14 cellular contexts compared by ENCODE assay signal in the genomic region with DNA sequence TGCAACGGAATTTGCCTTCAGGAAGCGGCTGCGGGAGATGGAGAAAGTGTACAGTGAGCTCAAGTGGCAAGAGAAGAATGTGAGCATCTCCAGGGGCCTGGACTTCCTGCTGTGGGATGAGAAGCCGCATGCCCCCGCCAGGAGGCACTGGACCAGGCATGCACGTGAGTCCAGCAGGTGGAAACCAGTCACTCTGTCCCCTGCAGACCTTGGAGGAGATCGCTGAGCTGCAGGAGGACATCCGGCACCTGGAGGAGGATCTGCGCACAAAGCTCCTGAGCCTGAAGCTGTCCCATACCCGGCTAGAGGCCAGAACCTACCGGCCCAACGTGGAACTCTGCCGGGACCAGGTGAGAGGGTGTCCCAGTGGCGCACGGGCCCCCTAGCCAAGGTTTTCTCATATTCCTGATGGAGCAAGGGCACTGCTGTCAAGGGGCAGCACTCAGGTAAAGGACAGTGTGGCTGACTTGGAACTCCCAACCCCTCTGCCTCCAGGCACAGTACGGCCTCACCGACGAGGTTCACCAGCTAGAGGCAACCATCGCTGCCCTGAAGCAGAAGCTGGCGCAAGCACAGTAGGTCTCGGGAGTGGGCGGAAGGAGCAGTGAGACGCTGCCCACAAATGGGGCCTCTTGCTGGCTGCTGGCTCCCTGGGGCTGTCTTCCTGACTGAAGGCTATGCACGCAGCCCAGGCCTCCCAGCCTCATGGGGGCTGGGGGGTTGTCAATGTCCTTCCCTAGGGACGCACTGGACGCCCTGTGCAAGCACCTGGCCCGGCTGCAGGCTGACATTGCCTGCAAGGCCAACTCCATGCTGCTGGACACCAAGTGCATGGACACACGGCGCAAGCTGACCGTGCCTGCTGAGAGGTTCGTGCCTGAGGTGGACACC. TPM values are rescaled to one million over a fixed set of nuclear protein-coding genes. Genes with fewer than 3 reads are reported as not detected.
A peak's percentile ranks its signal among the peaks of the same experiment; 100 is the strongest.
DNase-seq lines count a peak whose midpoint lies in the region; ATAC-seq, FAIRE-seq and TF ChIP-seq lines count a peak whose summit lies in the region.
"Had no signal": no experiment of that assay in that cellular context is flagged by ENCODE, and none has a peak within 500 bp of the region (broad histone marks: within the 10 kb centered on the region; RNA-seq: fewer than 3 reads in every experiment).

No MANE protein-coding gene starts in this region.

- no peak for TF ChIP-seq POLR2A in endothelial cell of umbilical vein (IDR thresholded peaks at IDR 0.05; ENCODE audit: low read depth, low read length)

- no peak for FAIRE-seq in endothelial cell of umbilical vein (lab: Jason Lieb, UNC)

- H3K27me3 Mint-ChIP-seq in activated CD4-positive, alpha-beta T cell treated with anti-CD3 and anti-CD28 coated beads, Interleukin-2, amount 10 ng/mL, durations not matched to agents 7 days and 5 days = peaks cover 17% of the 10 kb centered on the region

- no peak for DNase-seq in activated CD4-positive, alpha-beta T cell treated with anti-CD3 and anti-CD28 coated beads, Interleukin-2, amount 10 ng/mL, durations not matched to agents 7 days and 5 days
- DNase-seq in activated CD4-positive, alpha-beta T cell treated with anti-CD3 and anti-CD28 coated beads for 1 hour = no peak
- DNase-seq in RWPE1 (ENCODE audit: low spot score) = no peak
- DNase-seq in endothelial cell of umbilical vein (ENCODE audit: low read depth, low spot score) = no peak
- DNase-seq in smooth muscle cell (lab: John Stamatoyannopoulos, UW; ENCODE audit: unreplicated experiment) = no peak
- no peak for DNase-seq in HUDEP-2 (lab: John Stamatoyannopoulos, UW; ENCODE audit: unreplicated experiment in 76 of 76)
- no peak for DNase-seq in EL
- DNase-seq: ACHN, activated gamma-delta T cell treated with Interleukin-2 at 50 U/mL for 16 hours, Kasumi-1, NCI-H510A treated with DMSO at 0.1 percent for 48 hours had no signal

- H3K9me3 Mint-ChIP-seq in activated CD4-positive, alpha-beta T cell treated with anti-CD3 and anti-CD28 coated beads, Interleukin-2, amount 10 ng/mL, durations not matched to agents 7 days and 5 days = no peaks in the 10 kb centered on the region

- no peak for ATAC-seq in GM18517 (IDR thresholded peaks at IDR 0.05; ENCODE audit: unreplicated experiment)

- H3K4me1 Mint-ChIP-seq in activated CD4-positive, alpha-beta T cell treated with anti-CD3 and anti-CD28 coated beads, Interleukin-2, amount 10 ng/mL, durations not matched to agents 7 days and 5 days = peaks cover 18% of the 10 kb centered on the region

- no peaks in the 10 kb centered on the region for H3K9me1 ChIP-seq in endothelial cell of umbilical vein (replicated peaks; ENCODE audit: control insufficient read depth, extremely low read depth, insufficient read depth, low read length)

- peaks cover 10% of the 10 kb centered on the region for H3K36me3 Mint-ChIP-seq in activated CD4-positive, alpha-beta T cell treated with anti-CD3 and anti-CD28 coated beads, Interleukin-2, amount 10 ng/mL, durations not matched to agents 7 days and 5 days (ENCODE audit: low read depth)

- BruUV-seq in endothelial cell of umbilical vein (replicated peaks; lab: Mats Ljungman, UMichigan) = no TSS peak

- H3K9me3 ChIP-seq in endothelial cell of umbilical vein (replicated peaks; ENCODE audit: control insufficient read depth, insufficient read depth, low read length) (no peaks in the 10 kb centered on the region), smooth muscle cell (replicated peaks; ENCODE audit: low read depth) (no peaks in the 10 kb centered on the region)
- H3K9me3 ChIP-seq: vagina had no signal

- peak overlapping the region; percentile 53 for H3K4me3 Mint-ChIP-seq in activated CD4-positive, alpha-beta T cell treated with anti-CD3 and anti-CD28 coated beads, Interleukin-2, amount 10 ng/mL, durations not matched to agents 7 days and 5 days

- H3F3A ChIP-seq in smooth muscle cell (ENCODE audit: low read depth) = no peaks in the 10 kb centered on the region

- H2AFZ ChIP-seq in endothelial cell of umbilical vein (ENCODE audit: low read depth, low read length) (peak overlapping the region; percentile 94), smooth muscle cell (ENCODE audit: low read depth) (peak overlapping the region; percentile 91)

- H3K4me2 ChIP-seq in endothelial cell of umbilical vein (ENCODE audit: insufficient read depth, low read length) (no peak overlapping the region), smooth muscle cell (no peak overlapping the region)

- peaks cover 22% of the 10 kb centered on the region for H3K79me2 ChIP-seq in endothelial cell of umbilical vein (ENCODE audit: control insufficient read depth, insufficient read depth, low read length)
- peaks cover 20% of the 10 kb centered on the region for H3K79me2 ChIP-seq in smooth muscle cell (ENCODE audit: low read depth)

- H3K27ac ChIP-seq in RWPE1 (peak overlapping the region; percentile 75), endothelial cell of umbilical vein (ENCODE audit: insufficient read depth, low read depth, low read length) (no peak overlapping the region), smooth muscle cell (ENCODE audit: low read depth) (no peak overlapping the region)

- dilution Hi-C loops in endothelial cell of umbilical vein (cut with MboI; ENCODE audit: extremely low pct_ligation_motif_present, low sequenced_read_pairs) = no loop called here

- H3K27me3 ChIP-seq in endothelial cell of umbilical vein (ENCODE audit: control insufficient read depth in 2 of 2, insufficient read depth in 2 of 2, low read length in 2 of 2) = no peaks in the 10 kb centered on the region
- no peaks in the 10 kb centered on the region for H3K27me3 ChIP-seq in smooth muscle cell (ENCODE audit: low read depth)
- H3K27me3 ChIP-seq: vagina had no signal

- no peak for TF ChIP-seq CTCF in RWPE1 (conservative IDR thresholded peaks at IDR 0.05; ENCODE audit: low read depth)
- TF ChIP-seq CTCF in endothelial cell of umbilical vein (IDR thresholded peaks at IDR 0.05; ENCODE audit: extremely low read depth in 1 of 2, insufficient read depth in 1 of 2, low read depth in 1 of 2, low read length in 2 of 2) = no peak
- no peak for TF ChIP-seq CTCF in smooth muscle cell (IDR thresholded peaks at IDR 0.05; ENCODE audit: borderline replicate concordance, insufficient read depth, poor library complexity, severe bottlenecking)

- H3K4me3 ChIP-seq in endothelial cell of umbilical vein (replicated peaks in 1 of 3; ENCODE audit: insufficient read depth in 1 of 3, low read depth in 1 of 3, low read length in 3 of 3) (no peak overlapping the region), smooth muscle cell (no peak overlapping the region)

- 94% methylated on average over 31 of the region's 31 CpGs for WGBS in smooth muscle cell (ENCODE audit: low lambda C conversion rate)

- POLR2A ChIA-PET in activated CD4-positive, alpha-beta T cell treated with anti-CD3 and anti-CD28 coated beads, Interleukin-2, amount 10 ng/mL, durations not matched to agents 7 days and 5 days (lab: Charles Lee) = no interaction called here
- POLR2A ChIA-PET in RWPE1 (lab: Yijun Ruan, JAX; ENCODE audit: low non-redundant PET) (no interaction called here), endothelial cell of umbilical vein (lab: Charles Lee) (no interaction called here)

- H3K4me1 ChIP-seq in endothelial cell of umbilical vein (ENCODE audit: control insufficient read depth, extremely low read depth, insufficient read depth, low read length) (peaks cover 8% of the 10 kb centered on the region), smooth muscle cell (ENCODE audit: low read depth) (peaks cover 30% of the 10 kb centered on the region)

- H3K27ac Mint-ChIP-seq in activated CD4-positive, alpha-beta T cell treated with anti-CD3 and anti-CD28 coated beads, Interleukin-2, amount 10 ng/mL, durations not matched to agents 7 days and 5 days = peak overlapping the region; percentile 69

- intact Hi-C loops in endothelial cell of umbilical vein (cut with micrococcal nuclease) = loop anchor here (1.0 kb wide), 2 partner anchors 156 to 204 kb away; partner anchors contain the start of genes AGO1 and AGO3

- H3K36me3 ChIP-seq in endothelial cell of umbilical vein (ENCODE audit: control insufficient read depth in 2 of 2, extremely low read depth in 1 of 2, insufficient read depth in 2 of 2, low read length in 2 of 2) (peaks cover 4 to 15% of the 10 kb centered on the region in 2 experiments), smooth muscle cell (ENCODE audit: low read depth) (no peaks in the 10 kb centered on the region)

- CTCF ChIA-PET in activated CD4-positive, alpha-beta T cell treated with anti-CD3 and anti-CD28 coated beads, Interleukin-2, amount 10 ng/mL, durations not matched to agents 7 days and 5 days (lab: Charles Lee) = interaction anchor here (1.4 to 2.1 kb wide), 2 partner anchors 47 to 429 kb away, joined by 3 to 5 read pairs; no protein-coding TSS in a partner anchor
- CTCF ChIA-PET in RWPE1 (lab: Yijun Ruan, JAX) (interaction anchor here (0.6 kb wide), 1 partner anchor 62 kb away, joined by 3 read pairs; no protein-coding TSS in a partner anchor), endothelial cell of umbilical vein (lab: Charles Lee) (interaction anchor here (1.0 kb wide), 1 partner anchor 204 kb away, joined by 3 read pairs; the partner anchor contains the start of gene AGO1)

- H3K9ac ChIP-seq in endothelial cell of umbilical vein (replicated peaks; ENCODE audit: extremely low read depth, insufficient read depth, low read length) (no peak overlapping the region), smooth muscle cell (ENCODE audit: low read depth) (no peak overlapping the region)

- H4K20me1 ChIP-seq in endothelial cell of umbilical vein (replicated peaks; ENCODE audit: control insufficient read depth, extremely low read depth, insufficient read depth, low read length) (no peaks in the 10 kb centered on the region), smooth muscle cell (ENCODE audit: low read depth) (no peaks in the 10 kb centered on the region)

RNA-seq across cellular contexts. Expression of gene ADPRS, which starts 1.2 kb away (rescaled TPM):
- 10 to 100 TPM; 27.2 to 29.5 TPM for total RNA-seq in activated CD4-positive, alpha-beta T cell treated with anti-CD3 and anti-CD28 coated beads, Interleukin-2, amount 10 ng/mL, durations not matched to agents 7 days and 5 days
- 32.9 and 33.9 TPM in 2 replicates for total RNA-seq in endothelial cell of umbilical vein
- 48.1 and 52.8 TPM in 2 replicates for polyA plus RNA-seq in endothelial cell of umbilical vein
- 41.5 and 41.6 TPM in 2 replicates for polyA plus RNA-seq in endothelial cell of umbilical vein (2011; cell fraction: cytosol; rRNA removed)
- polyA plus RNA-seq in endothelial cell of umbilical vein (2011; cell fraction: nucleus; rRNA removed) = 21.3 and 23.2 TPM in 2 replicates
- 23.1 and 23.9 TPM in 2 replicates for polyA plus RNA-seq in endothelial cell of umbilical vein (2012)
- polyA minus RNA-seq in endothelial cell of umbilical vein = 23.3 and 27.1 TPM in 2 replicates
- polyA minus RNA-seq in endothelial cell of umbilical vein (2011; cell fraction: cytosol; rRNA and poly(A)+ RNA removed) = 14.5 TPM
- 6.2 and 6.6 TPM in 2 replicates for polyA minus RNA-seq in endothelial cell of umbilical vein (2011; cell fraction: nucleus; rRNA and poly(A)+ RNA removed)
- 26.7 and 31.0 TPM in 2 replicates for total RNA-seq in smooth muscle cell
- polyA plus RNA-seq in smooth muscle cell = 38.8 and 44.1 TPM in 2 replicates

RNA-seq across cellular contexts. Expression of gene TEKT2, which starts 3.6 kb away (rescaled TPM):
- not detected for total RNA-seq in activated CD4-positive, alpha-beta T cell treated with anti-CD3 and anti-CD28 coated beads, Interleukin-2, amount 10 ng/mL, durations not matched to agents 7 days and 5 days
- total RNA-seq in endothelial cell of umbilical vein (0.38 and 0.90 TPM in 2 replicates), smooth muscle cell (0.27 TPM in 1 of 2 replicates, not detected in the other)
- polyA plus RNA-seq in endothelial cell of umbilical vein (0.61 and 0.62 TPM in 2 replicates), smooth muscle cell (0.66 and 0.85 TPM in 2 replicates)
- polyA plus RNA-seq in endothelial cell of umbilical vein (2011; cell fraction: cytosol; rRNA removed) = 0.14 and 0.23 TPM in 2 replicates
- polyA plus RNA-seq in endothelial cell of umbilical vein (2011; cell fraction: nucleus; rRNA removed) = 1.7 and 3.5 TPM in 2 replicates
- polyA plus RNA-seq in endothelial cell of umbilical vein (2012) = 0.15 and 0.27 TPM in 2 replicates
- 0.30 and 0.46 TPM in 2 replicates for polyA minus RNA-seq in endothelial cell of umbilical vein
- polyA minus RNA-seq in endothelial cell of umbilical vein (2011; cell fraction: cytosol; rRNA and poly(A)+ RNA removed) = not detected
- 0.34 and 0.82 TPM in 2 replicates for polyA minus RNA-seq in endothelial cell of umbilical vein (2011; cell fraction: nucleus; rRNA and poly(A)+ RNA removed)
- total RNA-seq: vagina had no signal

RNA-seq across cellular contexts. Expression of gene COL8A2, which starts 37.5 kb away (rescaled TPM):
- not detected for total RNA-seq in activated CD4-positive, alpha-beta T cell treated with anti-CD3 and anti-CD28 coated beads, Interleukin-2, amount 10 ng/mL, durations not matched to agents 7 days and 5 days
- total RNA-seq in endothelial cell of umbilical vein (0.78 and 1.3 TPM in 2 replicates), smooth muscle cell (21.7 and 32.9 TPM in 2 replicates)
- polyA plus RNA-seq in endothelial cell of umbilical vein (1.2 and 1.6 TPM in 2 replicates), smooth muscle cell (35.9 and 59.0 TPM in 2 replicates)
- polyA plus RNA-seq in endothelial cell of umbilical vein (2011; cell fraction: cytosol; rRNA removed) = 0.83 and 0.97 TPM in 2 replicates
- 0.75 and 0.77 TPM in 2 replicates for polyA plus RNA-seq in endothelial cell of umbilical vein (2011; cell fraction: nucleus; rRNA removed)
- polyA plus RNA-seq in endothelial cell of umbilical vein (2012) = 1.4 and 2.9 TPM in 2 replicates
- 0.73 and 1.1 TPM in 2 replicates for polyA minus RNA-seq in endothelial cell of umbilical vein
- polyA minus RNA-seq in endothelial cell of umbilical vein (2011; cell fraction: cytosol; rRNA and poly(A)+ RNA removed) = not detected
- 0.19 TPM in 2 replicates for polyA minus RNA-seq in endothelial cell of umbilical vein (2011; cell fraction: nucleus; rRNA and poly(A)+ RNA removed)
- polyA plus RNA-seq: neural cell had no signal
